1 cellular context compared by ENCODE assay signal in the genomic region with DNA sequence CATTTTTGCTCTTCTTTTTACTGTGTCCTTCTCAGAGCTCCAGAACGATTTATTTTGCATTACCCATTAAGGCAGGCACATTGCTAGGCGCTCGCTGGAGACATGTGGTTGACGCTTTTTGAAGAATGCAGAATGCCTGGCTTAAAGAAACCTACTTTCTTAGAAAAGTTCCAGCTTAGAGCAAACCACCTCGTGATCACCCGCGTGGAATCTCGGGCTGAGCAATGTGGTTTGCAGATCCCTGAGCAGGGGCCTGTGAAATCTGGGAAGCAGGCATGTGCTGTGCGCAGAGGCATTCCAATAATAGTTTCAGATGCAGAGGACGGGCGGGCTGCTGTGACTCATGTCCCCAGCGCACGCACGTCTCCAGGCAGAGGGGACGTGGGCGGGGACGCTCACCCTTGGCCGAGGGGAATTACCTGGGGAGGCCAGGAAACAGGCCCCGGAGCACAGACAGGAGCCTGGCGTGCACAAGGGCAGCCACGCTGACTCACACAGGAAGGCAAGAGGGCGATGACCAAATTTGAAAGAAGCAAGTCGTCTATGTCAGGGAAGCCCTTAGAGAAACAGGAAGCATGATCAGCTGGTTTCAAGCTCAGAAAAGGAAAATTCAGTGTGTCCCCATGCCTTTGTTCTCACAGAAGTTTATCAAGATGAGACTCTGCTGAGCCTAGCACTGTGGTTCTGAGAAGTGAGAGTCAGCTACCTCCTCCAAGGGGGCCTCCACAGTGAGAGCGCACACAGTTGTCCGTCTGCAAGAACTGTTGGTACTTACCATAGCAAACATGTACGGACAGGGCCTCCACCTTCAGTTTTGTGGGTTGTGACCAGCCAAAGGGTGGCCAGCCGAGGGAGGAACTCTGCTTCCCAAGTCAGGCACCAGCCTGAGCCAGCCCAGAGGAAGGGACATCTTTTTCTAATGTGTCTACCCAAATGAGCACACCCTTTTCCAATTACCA.
TF ChIP-seq lines count a peak whose summit lies in the region.

No MANE protein-coding gene starts in this region.

TF ChIP-seq in HepG2, 621 proteins besides CTCF, POLR2A, EP300 and RAD21 (continued from another document and continues in another):
- TF ChIP-seq, protein P1, sequence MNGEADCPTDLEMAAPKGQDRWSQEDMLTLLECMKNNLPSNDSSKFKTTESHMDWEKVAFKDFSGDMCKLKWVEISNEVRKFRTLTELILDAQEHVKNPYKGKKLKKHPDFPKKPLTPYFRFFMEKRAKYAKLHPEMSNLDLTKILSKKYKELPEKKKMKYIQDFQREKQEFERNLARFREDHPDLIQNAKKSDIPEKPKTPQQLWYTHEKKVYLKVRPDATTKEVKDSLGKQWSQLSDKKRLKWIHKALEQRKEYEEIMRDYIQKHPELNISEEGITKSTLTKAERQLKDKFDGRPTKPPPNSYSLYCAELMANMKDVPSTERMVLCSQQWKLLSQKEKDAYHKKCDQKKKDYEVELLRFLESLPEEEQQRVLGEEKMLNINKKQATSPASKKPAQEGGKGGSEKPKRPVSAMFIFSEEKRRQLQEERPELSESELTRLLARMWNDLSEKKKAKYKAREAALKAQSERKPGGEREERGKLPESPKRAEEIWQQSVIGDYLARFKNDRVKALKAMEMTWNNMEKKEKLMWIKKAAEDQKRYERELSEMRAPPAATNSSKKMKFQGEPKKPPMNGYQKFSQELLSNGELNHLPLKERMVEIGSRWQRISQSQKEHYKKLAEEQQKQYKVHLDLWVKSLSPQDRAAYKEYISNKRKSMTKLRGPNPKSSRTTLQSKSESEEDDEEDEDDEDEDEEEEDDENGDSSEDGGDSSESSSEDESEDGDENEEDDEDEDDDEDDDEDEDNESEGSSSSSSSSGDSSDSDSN (CRISPR knock-in tag; IDR thresholded peaks at IDR 0.05), result peak; percentile 44; the same call in 1 of the 2 replicates
- TF ChIP-seq ARNT2 (CRISPR knock-in tag; IDR thresholded peaks at IDR 0.05; ENCODE audit: low read depth) (no peak), SRF (IDR thresholded peaks at IDR 0.05; ENCODE audit: low read depth, low read length) (peak; percentile 65; the same call in 1 of the 2 replicates), RXRB (CRISPR knock-in tag; IDR thresholded peaks at IDR 0.05; ENCODE audit: borderline replicate concordance) (peak; percentile 46; the same call in 1 of the 2 replicates), STAT6 (CRISPR knock-in tag; IDR thresholded peaks at IDR 0.05; ENCODE audit: borderline replicate concordance) (no peak), ZNF747 (CRISPR knock-in tag; IDR thresholded peaks at IDR 0.05; ENCODE audit: borderline replicate concordance) (0 out of 2 replicates have a peak, but pooled peaks have one; percentile 39), ZNF772 (CRISPR knock-in tag; IDR thresholded peaks at IDR 0.05) (peak; percentile 69; the same call in 1 of the 2 replicates), ZKSCAN8 (CRISPR knock-in tag; IDR thresholded peaks at IDR 0.05; ENCODE audit: borderline replicate concordance) (no peak), SRY (CRISPR knock-in tag; IDR thresholded peaks at IDR 0.05) (peak; percentile 54; the same call in 1 of the 2 replicates), ZNF746 (CRISPR knock-in tag; IDR thresholded peaks at IDR 0.05) (peak; percentile 65; the same call in 1 of the 2 replicates), ZNF224 (CRISPR knock-in tag; IDR thresholded peaks at IDR 0.05) (0 out of 2 replicates have a peak, but pooled peaks have one; percentile 40), ZNF280B (CRISPR knock-in tag; IDR thresholded peaks at IDR 0.05; ENCODE audit: borderline replicate concordance) (peak; percentile 66; the same call in 1 of the 2 replicates), ZNF160 (CRISPR knock-in tag; IDR thresholded peaks at IDR 0.05) (no peak), ZMYM3 (CRISPR knock-in tag; IDR thresholded peaks at IDR 0.05) (0 out of 2 replicates have a peak, but pooled peaks have one; percentile 34), RFX3 (CRISPR knock-in tag; IDR thresholded peaks at IDR 0.05) (no peak), HDAC2 (CRISPR knock-in tag; IDR thresholded peaks at IDR 0.05) (peak; percentile 31; the same call in 1 of the 2 replicates), KDM2A (CRISPR knock-in tag; IDR thresholded peaks at IDR 0.05; ENCODE audit: borderline replicate concordance, low read depth) (peak; percentile 57; the same call in 1 of the 2 replicates), KAT7 (CRISPR knock-in tag; IDR thresholded peaks at IDR 0.05; ENCODE audit: borderline replicate concordance) (no peak), MZF1 (CRISPR knock-in tag; IDR thresholded peaks at IDR 0.05; ENCODE audit: borderline replicate concordance) (0 out of 2 replicates have a peak, but pooled peaks have one; percentile 44), MEIS2 (CRISPR knock-in tag; IDR thresholded peaks at IDR 0.05) (no peak), NCOA5 (CRISPR knock-in tag; IDR thresholded peaks at IDR 0.05) (no peak), JARID2 (CRISPR knock-in tag; IDR thresholded peaks at IDR 0.05; ENCODE audit: insufficient replicate concordance) (no peak), NFE2 (CRISPR knock-in tag; IDR thresholded peaks at IDR 0.05) (no peak), SPEN (CRISPR knock-in tag; IDR thresholded peaks at IDR 0.05; ENCODE audit: low read depth) (peak; percentile 70; the same call in 1 of the 2 replicates), SNAPC2 (CRISPR knock-in tag; IDR thresholded peaks at IDR 0.05) (0 out of 2 replicates have a peak, but pooled peaks have one; percentile 60), POGZ (CRISPR knock-in tag; IDR thresholded peaks at IDR 0.05) (peak; percentile 56; the same call in 1 of the 2 replicates), ZNF777 (CRISPR knock-in tag; IDR thresholded peaks at IDR 0.05) (no peak), ZNF792 (CRISPR knock-in tag; IDR thresholded peaks at IDR 0.05) (peak; percentile 40; the same call in 1 of the 2 replicates), ZNF709 (CRISPR knock-in tag; IDR thresholded peaks at IDR 0.05) (no peak), ZNF788 (CRISPR knock-in tag; IDR thresholded peaks at IDR 0.05; ENCODE audit: borderline replicate concordance) (peak; percentile 61; the same call in 1 of the 2 replicates), ZNF678 (CRISPR knock-in tag; IDR thresholded peaks at IDR 0.05) (no peak), ZNF878 (CRISPR knock-in tag; IDR thresholded peaks at IDR 0.05) (no peak)
- TF ChIP-seq, protein P2, sequence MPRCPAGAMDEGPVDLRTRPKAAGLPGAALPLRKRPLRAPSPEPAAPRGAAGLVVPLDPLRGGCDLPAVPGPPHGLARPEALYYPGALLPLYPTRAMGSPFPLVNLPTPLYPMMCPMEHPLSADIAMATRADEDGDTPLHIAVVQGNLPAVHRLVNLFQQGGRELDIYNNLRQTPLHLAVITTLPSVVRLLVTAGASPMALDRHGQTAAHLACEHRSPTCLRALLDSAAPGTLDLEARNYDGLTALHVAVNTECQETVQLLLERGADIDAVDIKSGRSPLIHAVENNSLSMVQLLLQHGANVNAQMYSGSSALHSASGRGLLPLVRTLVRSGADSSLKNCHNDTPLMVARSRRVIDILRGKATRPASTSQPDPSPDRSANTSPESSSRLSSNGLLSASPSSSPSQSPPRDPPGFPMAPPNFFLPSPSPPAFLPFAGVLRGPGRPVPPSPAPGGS (CRISPR knock-in tag; IDR thresholded peaks at IDR 0.05), result 0 out of 2 replicates have a peak, but pooled peaks have one; percentile 54
- TF ChIP-seq, protein P3, sequence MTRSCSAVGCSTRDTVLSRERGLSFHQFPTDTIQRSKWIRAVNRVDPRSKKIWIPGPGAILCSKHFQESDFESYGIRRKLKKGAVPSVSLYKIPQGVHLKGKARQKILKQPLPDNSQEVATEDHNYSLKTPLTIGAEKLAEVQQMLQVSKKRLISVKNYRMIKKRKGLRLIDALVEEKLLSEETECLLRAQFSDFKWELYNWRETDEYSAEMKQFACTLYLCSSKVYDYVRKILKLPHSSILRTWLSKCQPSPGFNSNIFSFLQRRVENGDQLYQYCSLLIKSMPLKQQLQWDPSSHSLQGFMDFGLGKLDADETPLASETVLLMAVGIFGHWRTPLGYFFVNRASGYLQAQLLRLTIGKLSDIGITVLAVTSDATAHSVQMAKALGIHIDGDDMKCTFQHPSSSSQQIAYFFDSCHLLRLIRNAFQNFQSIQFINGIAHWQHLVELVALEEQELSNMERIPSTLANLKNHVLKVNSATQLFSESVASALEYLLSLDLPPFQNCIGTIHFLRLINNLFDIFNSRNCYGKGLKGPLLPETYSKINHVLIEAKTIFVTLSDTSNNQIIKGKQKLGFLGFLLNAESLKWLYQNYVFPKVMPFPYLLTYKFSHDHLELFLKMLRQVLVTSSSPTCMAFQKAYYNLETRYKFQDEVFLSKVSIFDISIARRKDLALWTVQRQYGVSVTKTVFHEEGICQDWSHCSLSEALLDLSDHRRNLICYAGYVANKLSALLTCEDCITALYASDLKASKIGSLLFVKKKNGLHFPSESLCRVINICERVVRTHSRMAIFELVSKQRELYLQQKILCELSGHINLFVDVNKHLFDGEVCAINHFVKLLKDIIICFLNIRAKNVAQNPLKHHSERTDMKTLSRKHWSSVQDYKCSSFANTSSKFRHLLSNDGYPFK (CRISPR knock-in tag; IDR thresholded peaks at IDR 0.05; ENCODE audit: borderline replicate concordance), result no peak
- TF ChIP-seq, protein P4, sequence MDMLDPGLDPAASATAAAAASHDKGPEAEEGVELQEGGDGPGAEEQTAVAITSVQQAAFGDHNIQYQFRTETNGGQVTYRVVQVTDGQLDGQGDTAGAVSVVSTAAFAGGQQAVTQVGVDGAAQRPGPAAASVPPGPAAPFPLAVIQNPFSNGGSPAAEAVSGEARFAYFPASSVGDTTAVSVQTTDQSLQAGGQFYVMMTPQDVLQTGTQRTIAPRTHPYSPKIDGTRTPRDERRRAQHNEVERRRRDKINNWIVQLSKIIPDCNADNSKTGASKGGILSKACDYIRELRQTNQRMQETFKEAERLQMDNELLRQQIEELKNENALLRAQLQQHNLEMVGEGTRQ (IDR thresholded peaks at IDR 0.05; ENCODE audit: low read depth, low read length), result no peak
- TF ChIP-seq, protein P4 (CRISPR knock-in tag; IDR thresholded peaks at IDR 0.05; ENCODE audit: borderline replicate concordance), result peak; percentile 49; the same call in 1 of the 2 replicates
- TF ChIP-seq, protein P5, sequence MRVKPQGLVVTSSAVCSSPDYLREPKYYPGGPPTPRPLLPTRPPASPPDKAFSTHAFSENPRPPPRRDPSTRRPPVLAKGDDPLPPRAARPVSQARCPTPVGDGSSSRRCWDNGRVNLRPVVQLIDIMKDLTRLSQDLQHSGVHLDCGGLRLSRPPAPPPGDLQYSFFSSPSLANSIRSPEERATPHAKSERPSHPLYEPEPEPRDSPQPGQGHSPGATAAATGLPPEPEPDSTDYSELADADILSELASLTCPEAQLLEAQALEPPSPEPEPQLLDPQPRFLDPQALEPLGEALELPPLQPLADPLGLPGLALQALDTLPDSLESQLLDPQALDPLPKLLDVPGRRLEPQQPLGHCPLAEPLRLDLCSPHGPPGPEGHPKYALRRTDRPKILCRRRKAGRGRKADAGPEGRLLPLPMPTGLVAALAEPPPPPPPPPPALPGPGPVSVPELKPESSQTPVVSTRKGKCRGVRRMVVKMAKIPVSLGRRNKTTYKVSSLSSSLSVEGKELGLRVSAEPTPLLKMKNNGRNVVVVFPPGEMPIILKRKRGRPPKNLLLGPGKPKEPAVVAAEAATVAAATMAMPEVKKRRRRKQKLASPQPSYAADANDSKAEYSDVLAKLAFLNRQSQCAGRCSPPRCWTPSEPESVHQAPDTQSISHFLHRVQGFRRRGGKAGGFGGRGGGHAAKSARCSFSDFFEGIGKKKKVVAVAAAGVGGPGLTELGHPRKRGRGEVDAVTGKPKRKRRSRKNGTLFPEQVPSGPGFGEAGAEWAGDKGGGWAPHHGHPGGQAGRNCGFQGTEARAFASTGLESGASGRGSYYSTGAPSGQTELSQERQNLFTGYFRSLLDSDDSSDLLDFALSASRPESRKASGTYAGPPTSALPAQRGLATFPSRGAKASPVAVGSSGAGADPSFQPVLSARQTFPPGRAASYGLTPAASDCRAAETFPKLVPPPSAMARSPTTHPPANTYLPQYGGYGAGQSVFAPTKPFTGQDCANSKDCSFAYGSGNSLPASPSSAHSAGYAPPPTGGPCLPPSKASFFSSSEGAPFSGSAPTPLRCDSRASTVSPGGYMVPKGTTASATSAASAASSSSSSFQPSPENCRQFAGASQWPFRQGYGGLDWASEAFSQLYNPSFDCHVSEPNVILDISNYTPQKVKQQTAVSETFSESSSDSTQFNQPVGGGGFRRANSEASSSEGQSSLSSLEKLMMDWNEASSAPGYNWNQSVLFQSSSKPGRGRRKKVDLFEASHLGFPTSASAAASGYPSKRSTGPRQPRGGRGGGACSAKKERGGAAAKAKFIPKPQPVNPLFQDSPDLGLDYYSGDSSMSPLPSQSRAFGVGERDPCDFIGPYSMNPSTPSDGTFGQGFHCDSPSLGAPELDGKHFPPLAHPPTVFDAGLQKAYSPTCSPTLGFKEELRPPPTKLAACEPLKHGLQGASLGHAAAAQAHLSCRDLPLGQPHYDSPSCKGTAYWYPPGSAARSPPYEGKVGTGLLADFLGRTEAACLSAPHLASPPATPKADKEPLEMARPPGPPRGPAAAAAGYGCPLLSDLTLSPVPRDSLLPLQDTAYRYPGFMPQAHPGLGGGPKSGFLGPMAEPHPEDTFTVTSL (CRISPR knock-in tag; IDR thresholded peaks at IDR 0.05; ENCODE audit: borderline replicate concordance), result peak; percentile 83
